In the genomic region with DNA sequence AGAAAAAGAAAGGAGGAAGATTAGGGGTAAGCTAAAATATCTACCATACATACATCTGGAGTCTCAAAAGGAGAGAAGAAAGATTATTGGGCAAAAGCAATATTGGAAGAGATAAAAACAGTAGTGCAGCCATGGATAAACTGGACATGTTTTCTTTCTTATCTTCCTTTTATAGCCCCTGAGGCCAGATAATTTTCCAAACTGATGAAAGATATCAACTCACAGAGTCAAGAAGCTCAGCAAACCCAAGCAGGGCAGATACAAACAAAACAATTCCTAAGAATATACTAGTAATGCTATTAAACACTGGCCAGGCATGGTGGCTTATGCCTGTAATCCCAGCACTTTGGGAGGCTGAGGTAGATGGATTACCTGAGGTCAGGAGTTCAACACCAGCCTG, we compare ENCODE assay signal across 29 cellular contexts.
"Had no signal": no experiment of that assay in that cellular context is flagged by ENCODE, and none has a peak within 500 bp of the region (broad histone marks: within the 10 kb centered on the region; RNA-seq: fewer than 3 reads in every experiment).

No MANE protein-coding gene starts in this region.

- DNase-seq: stimulated activated CD4-positive, alpha-beta T cell treated with anti-CD3 and anti-CD28 coated beads, Interleukin-2, amount 100 ng/mL, for 48 hours; stimulated activated CD4-positive, alpha-beta T cell treated with anti-CD3 and anti-CD28 coated beads, Interleukin-4, amount 100 ng/mL, for 1 hour; stimulated activated CD4-positive, alpha-beta T cell treated with anti-CD3 and anti-CD28 coated beads, Interleukin-4, amount 100 ng/mL, for 24 hours; stimulated activated CD4-positive, alpha-beta T cell treated with anti-CD3 and anti-CD28 coated beads, Interleukin-4, amount 100 ng/mL, for 4 hours; stimulated activated CD8-positive, alpha-beta memory T cell treated with anti-CD3 and anti-CD28 coated beads, Interleukin-4, amount 100 ng/mL, for 48 hours; stimulated activated naive B cell treated with anti-CD40 and anti-IgM and Interleukin-4, amounts not matched to agents 10 μg/mL and 1 μg/mL and 100 μg/mL, for 72 hours; stimulated activated naive CD4-positive, alpha-beta T cell; stimulated activated naive CD4-positive, alpha-beta T cell treated with Interleukin-2 at 50 U/mL for 16 hours; stimulated activated naive CD8-positive, alpha-beta T cell treated with anti-CD3 and anti-CD28 coated beads, Interleukin-15, amount 100 ng/mL, for 72 hours; stimulated activated naive CD8-positive, alpha-beta T cell treated with anti-CD3 and anti-CD28 coated beads, Interleukin-15, Interleukin-2, amounts not matched to agents 100 U/mL and 50 U/mL, for 24 hours; stomach; substantia nigra; testis; thyroid gland; tibial artery; transverse colon; trophoblast cell; upper lobe of left lung; upper lobe of right lung; uterus had no signal

- H3K36me3 Mint-ChIP-seq: stimulated activated effector memory CD8-positive, alpha-beta T cell treated with anti-CD3 and anti-CD28 coated beads, Interleukin-12 subunit alpha, Interleukin-12 subunit beta, amount 100 ng/mL, for 72 hours; stimulated activated memory B cell treated with anti-CD40 and anti-IgM and Interleukin-4, amounts not matched to agents 10 μg/mL and 1 μg/mL and 100 μg/mL, for 72 hours; stimulated activated naive B cell treated with anti-CD40 and anti-IgM and Interleukin-4, amounts not matched to agents 10 μg/mL and 1 μg/mL and 100 μg/mL, for 72 hours; type B pancreatic cell had no signal

- H3K27ac ChIP-seq: stomach, suprapubic skin, testis, thoracic aorta, thyroid gland, tibial artery, tibial nerve, transverse colon, upper lobe of left lung, upper lobe of right lung, uterus, vagina had no signal

- H3K27me3 Mint-ChIP-seq: stimulated activated memory B cell treated with anti-CD40 and anti-IgM and Interleukin-4, amounts not matched to agents 10 μg/mL and 1 μg/mL and 100 μg/mL, for 72 hours; stimulated activated naive B cell treated with anti-CD40 and anti-IgM and Interleukin-4, amounts not matched to agents 10 μg/mL and 1 μg/mL and 100 μg/mL, for 72 hours; stimulated activated naive CD8-positive, alpha-beta T cell treated with anti-CD3 and anti-CD28 coated beads, Interleukin-15, amount 100 ng/mL, for 72 hours; type B pancreatic cell had no signal

- H3K4me3 Mint-ChIP-seq: stimulated activated effector memory CD8-positive, alpha-beta T cell treated with anti-CD3 and anti-CD28 coated beads, Interleukin-12 subunit alpha, Interleukin-12 subunit beta, amount 100 ng/mL, for 72 hours; stimulated activated memory B cell treated with anti-CD40 and anti-IgM and Interleukin-4, amounts not matched to agents 10 μg/mL and 1 μg/mL and 100 μg/mL, for 72 hours; stimulated activated naive B cell treated with anti-CD40 and anti-IgM and Interleukin-4, amounts not matched to agents 10 μg/mL and 1 μg/mL and 100 μg/mL, for 72 hours; stimulated activated naive CD8-positive, alpha-beta T cell treated with anti-CD3 and anti-CD28 coated beads, Interleukin-15, amount 100 ng/mL, for 72 hours; stimulated activated naive CD8-positive, alpha-beta T cell treated with anti-CD3 and anti-CD28 coated beads, Interleukin-15, Interleukin-2, amounts not matched to agents 100 ng/mL and 50 ng/mL, for 24 hours; type B pancreatic cell had no signal

- H3K4me1 Mint-ChIP-seq: stimulated activated effector memory CD8-positive, alpha-beta T cell treated with anti-CD3 and anti-CD28 coated beads, Interleukin-12 subunit alpha, Interleukin-12 subunit beta, amount 100 ng/mL, for 72 hours; stimulated activated memory B cell treated with anti-CD40 and anti-IgM and Interleukin-4, amounts not matched to agents 10 μg/mL and 1 μg/mL and 100 μg/mL, for 72 hours; stimulated activated naive CD8-positive, alpha-beta T cell treated with anti-CD3 and anti-CD28 coated beads, Interleukin-15, amount 100 ng/mL, for 72 hours had no signal

- H3K27me3 ChIP-seq: stomach, suprapubic skin, testis, thyroid gland, tibial artery, tibial nerve, transverse colon, upper lobe of left lung, upper lobe of right lung, uterus, vagina had no signal

- FAIRE-seq: urothelium cell line had no signal

- H3K4me1 ChIP-seq: suprapubic skin, testis, tibial artery, tibial nerve, upper lobe of right lung, uterus, vagina had no signal

- H3K36me3 ChIP-seq: stomach, suprapubic skin, thoracic aorta, thyroid gland, tibial artery, tibial nerve, transverse colon, upper lobe of left lung, upper lobe of right lung, uterus, vagina had no signal

- H3K4me3 ChIP-seq: stomach, suprapubic skin, testis, thoracic aorta, thyroid gland, tibial artery, tibial nerve, transverse colon, upper lobe of left lung, upper lobe of right lung, uterus, vagina had no signal

- H3K27ac Mint-ChIP-seq: stimulated activated effector memory CD8-positive, alpha-beta T cell treated with anti-CD3 and anti-CD28 coated beads, Interleukin-12 subunit alpha, Interleukin-12 subunit beta, amount 100 ng/mL, for 72 hours; stimulated activated memory B cell treated with anti-CD40 and anti-IgM and Interleukin-4, amounts not matched to agents 10 μg/mL and 1 μg/mL and 100 μg/mL, for 72 hours; stimulated activated naive B cell treated with anti-CD40 and anti-IgM and Interleukin-4, amounts not matched to agents 10 μg/mL and 1 μg/mL and 100 μg/mL, for 72 hours; stimulated activated naive CD8-positive, alpha-beta T cell treated with anti-CD3 and anti-CD28 coated beads, Interleukin-15, amount 100 ng/mL, for 72 hours; stimulated activated naive CD8-positive, alpha-beta T cell treated with anti-CD3 and anti-CD28 coated beads, Interleukin-15, Interleukin-2, amounts not matched to agents 100 ng/mL and 50 ng/mL, for 24 hours; type B pancreatic cell had no signal

- H3K9me3 ChIP-seq: stomach, suprapubic skin, testis, thoracic aorta, thyroid gland, tibial artery, tibial nerve, transverse colon, upper lobe of left lung, upper lobe of right lung, uterus, vagina had no signal

- ATAC-seq: stimulated activated effector memory CD8-positive, alpha-beta T cell treated with anti-CD3 and anti-CD28 coated beads, Interleukin-12 subunit alpha, Interleukin-12 subunit beta, amount 100 ng/mL, for 72 hours; stimulated activated memory B cell treated with anti-CD40 and anti-IgM and Interleukin-4, amounts not matched to agents 10 μg/mL and 1 μg/mL and 100 μg/mL, for 72 hours; stimulated activated naive B cell treated with anti-CD40 and anti-IgM and Interleukin-4, amounts not matched to agents 10 μg/mL and 1 μg/mL and 100 μg/mL, for 72 hours; stimulated activated naive CD8-positive, alpha-beta T cell treated with anti-CD3 and anti-CD28 coated beads, Interleukin-15, amount 100 ng/mL, for 72 hours; stimulated activated naive CD8-positive, alpha-beta T cell treated with anti-CD3 and anti-CD28 coated beads, Interleukin-15, Interleukin-2, amounts not matched to agents 100 U/mL and 50 U/mL, for 24 hours; upper lobe of right lung had no signal
